ENCODE assay signal across 12 cellular contexts in genomic region chr16:80198265-80198994, GRCh38.
DNase-seq lines count a peak whose midpoint lies in the region; ATAC-seq, FAIRE-seq and TF ChIP-seq lines count a peak whose summit lies in the region.
"Had no signal": no experiment of that assay in that cellular context is flagged by ENCODE, and none has a peak within 500 bp of the region (broad histone marks: within the 10 kb centered on the region; RNA-seq: fewer than 3 reads in every experiment).

No MANE protein-coding gene starts in this region.

- H3K36me3 ChIP-seq in SJSA1 (no peaks in the 10 kb centered on the region; the same call in 1 of the 2 replicates), keratinocyte (ENCODE audit: control insufficient read depth in 2 of 2, extremely low read depth in 1 of 2, insufficient read depth in 2 of 2, low read length in 2 of 2) (no peaks in the 10 kb centered on the region)
- H3K36me3 ChIP-seq: BE2C had no signal

- H3K4me2 ChIP-seq in keratinocyte (ENCODE audit: control insufficient read depth, extremely low read depth, insufficient read depth, low read depth, low read length) = peak overlapping the region; percentile 94

- H4K20me1 ChIP-seq in keratinocyte (ENCODE audit: control insufficient read depth, extremely low read depth, insufficient read depth, low read length) = no peaks in the 10 kb centered on the region

- H3K9me1 ChIP-seq in keratinocyte (ENCODE audit: control insufficient read depth, extremely low read depth, insufficient read depth, low read length) = no peaks in the 10 kb centered on the region

- peak overlapping the region; percentile 99 for H3K27ac ChIP-seq in SJSA1
- H3K27ac ChIP-seq in keratinocyte (ENCODE audit: control insufficient read depth, insufficient read depth, low read length) = peak overlapping the region; percentile 94
- H3K27ac ChIP-seq in dorsolateral prefrontal cortex = no peak overlapping the region

- dilution Hi-C loops in keratinocyte (cut with MboI; ENCODE audit: extremely low pct_ligation_motif_present, low sequenced_read_pairs) = no loop called here

- intact Hi-C loops in dorsolateral prefrontal cortex (cut with DNase I) = no loop called here

- peak; percentile 99 for DNase-seq in DMS153 (lab: John Stamatoyannopoulos, UW)
- DNase-seq in NCI-H1417 treated with DMSO at 0.1 percent for 48 hours (lab: John Stamatoyannopoulos, UW) = peak; percentile 97
- DNase-seq in SJSA1 (ENCODE audit: low read depth in 1 of 2, low spot score in 2 of 2) = no peak
- DNase-seq in keratinocyte (ENCODE audit: low read depth, low spot score) = no peak
- no peak for DNase-seq in dorsolateral prefrontal cortex
- no peak for DNase-seq in HUDEP-2 (lab: John Stamatoyannopoulos, UW; ENCODE audit: unreplicated experiment in 76 of 76)
- DNase-seq: activated CD4-positive, CD25-positive, alpha-beta regulatory T cell treated with anti-CD3 and anti-CD28 coated beads, Interleukin-2, amount 50 U/mL, for 72 hours; BE2C; GF-D8; NK-92 treated with Interleukin-12 subunit alpha and Interleukin-12 subunit beta, amount 100 ng/mL, for 24 hours had no signal

- H3K9me3 ChIP-seq in SJSA1 (replicated peaks) = no peaks in the 10 kb centered on the region
- no peaks in the 10 kb centered on the region for H3K9me3 ChIP-seq in keratinocyte (ENCODE audit: control insufficient read depth, low read depth, low read length)
- H3K9me3 ChIP-seq: BE2C had no signal

- TF ChIP-seq CTCF in keratinocyte (optimal IDR thresholded peaks at IDR 0.05 in 1 of 3, IDR thresholded peaks at IDR 0.05 in 1 of 3, conservative IDR thresholded peaks at IDR 0.05 in 1 of 3; ENCODE audit: extremely low read depth in 1 of 3, insufficient read depth in 2 of 3, low read length in 3 of 3) (no peak), dorsolateral prefrontal cortex (IDR thresholded peaks at IDR 0.05 in 54 of 56, conservative IDR thresholded peaks at IDR 0.05 in 2 of 56; ENCODE audit: low read depth in 1 of 56, partially characterized antibody in 56 of 56) (no peak)

- H3K27me3 ChIP-seq in SJSA1 (replicated peaks) = no peaks in the 10 kb centered on the region
- H3K27me3 ChIP-seq in keratinocyte (ENCODE audit: control insufficient read depth, extremely low read depth, insufficient read depth, low read length) = no peaks in the 10 kb centered on the region
- peaks cover 0 to 23% (median 0%) of the 10 kb centered on the region in 45 donors for H3K27me3 ChIP-seq in dorsolateral prefrontal cortex
- H3K27me3 ChIP-seq: BE2C had no signal

- no peaks in the 10 kb centered on the region for H3K79me2 ChIP-seq in keratinocyte (ENCODE audit: control insufficient read depth, insufficient read depth, low read length)

- H3K4me3 ChIP-seq in SJSA1 (no peak overlapping the region), keratinocyte (ENCODE audit: control insufficient read depth in 2 of 3, extremely low read depth in 1 of 3, insufficient read depth in 2 of 3, low read depth in 1 of 3, low read length in 3 of 3) (peak overlapping the region in 1 of 3 experiments; percentile 38), dorsolateral prefrontal cortex (no peak overlapping the region)

- peak overlapping the region; percentile 72 for H3K9ac ChIP-seq in keratinocyte (ENCODE audit: control insufficient read depth, extremely low read depth, insufficient read depth, low read length)

- peak overlapping the region; percentile 55 for H2AFZ ChIP-seq in keratinocyte (ENCODE audit: control insufficient read depth, low read length)

- peaks cover 20% of the 10 kb centered on the region for H3K4me1 ChIP-seq in SJSA1 (replicated peaks)
- peaks cover 26% of the 10 kb centered on the region for H3K4me1 ChIP-seq in keratinocyte (ENCODE audit: control insufficient read depth, extremely low read depth, insufficient read depth, low read length)
- H3K4me1 ChIP-seq: BE2C had no signal

- ATAC-seq in HG03460 (IDR thresholded peaks at IDR 0.05; ENCODE audit: unreplicated experiment) = no peak
- no peak for ATAC-seq in GM18861 (IDR thresholded peaks at IDR 0.05; ENCODE audit: unreplicated experiment)

- peak; percentile 62 for FAIRE-seq in keratinocyte (lab: Jason Lieb, UNC)

Comparison
In these comparisons a context has a peak if more than half of its experiments do, and no peak if none do; other contexts are left out.
1. DNase-seq: peak in DMS153 (single experiment) and NCI-H1417 treated with DMSO at 0.1 percent for 48 hours (single experiment); none in SJSA1 (0 of 2), keratinocyte (single experiment), dorsolateral prefrontal cortex (0 of 10) and HUDEP-2 (0 of 76).
2. H3K27ac ChIP-seq: peak in SJSA1 (single experiment) and keratinocyte (single experiment); none in dorsolateral prefrontal cortex (0 of 59).